Comparison of ENCODE assay signal across 2 cellular contexts in genomic region chr1:222369148-222369547, GRCh38.
TF ChIP-seq lines count a peak whose summit lies in the region.

No MANE protein-coding gene starts in this region.

TF ChIP-seq in GM23338, 12 proteins besides CTCF, POLR2A, EP300 and RAD21 (continued from another document):
- TF ChIP-seq ETS1 (IDR thresholded peaks at IDR 0.05) = no peak

TF ChIP-seq in HepG2, 621 proteins besides CTCF, POLR2A, EP300 and RAD21 (continued from another document):
- TF ChIP-seq JUNB (CRISPR knock-in tag; IDR thresholded peaks at IDR 0.05; ENCODE audit: borderline replicate concordance) = no peak
- TF ChIP-seq GABPB1 (CRISPR knock-in tag; IDR thresholded peaks at IDR 0.05) = no peak
- no peak for TF ChIP-seq HDAC1 (CRISPR knock-in tag; IDR thresholded peaks at IDR 0.05)
- peak; percentile 66 for TF ChIP-seq CREB1 (IDR thresholded peaks at IDR 0.05)
- TF ChIP-seq CREB1 (CRISPR knock-in tag; IDR thresholded peaks at IDR 0.05) = no peak
- TF ChIP-seq SP5 (CRISPR knock-in tag; IDR thresholded peaks at IDR 0.05; ENCODE audit: borderline replicate concordance, low read depth) = no peak
TF ChIP-seq in HepG2: peak in this region for 2.
